12 cellular contexts compared by ENCODE assay signal in the genomic region with DNA sequence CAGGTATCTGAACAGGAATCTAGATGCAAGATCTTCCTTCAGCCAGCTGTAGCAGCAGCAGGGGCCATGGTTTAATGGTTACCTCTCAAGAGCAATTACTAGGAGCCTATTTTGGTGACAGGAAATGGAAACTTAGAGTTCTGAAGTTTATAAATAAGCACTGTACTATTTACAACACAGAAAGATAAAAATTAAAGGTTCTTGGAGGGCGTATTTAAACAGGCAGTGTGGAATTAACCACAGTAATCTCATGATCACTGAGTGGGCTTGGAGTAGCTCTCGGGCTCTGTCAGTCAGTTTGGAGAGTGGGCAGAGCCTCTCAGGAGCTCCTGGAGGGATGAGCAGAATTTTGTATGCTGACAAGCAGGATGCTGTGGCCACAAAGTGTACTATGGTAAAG. TPM values are rescaled to one million over a fixed set of nuclear protein-coding genes. Genes with fewer than 3 reads are reported as not detected.
DNase-seq lines count a peak whose midpoint lies in the region; ATAC-seq and TF ChIP-seq lines count a peak whose summit lies in the region.
"Had no signal": no experiment of that assay in that cellular context is flagged by ENCODE, and none has a peak within 500 bp of the region (broad histone marks: within the 10 kb centered on the region; RNA-seq: fewer than 3 reads in every experiment).

No MANE protein-coding gene starts in this region.

- no peaks in the 10 kb centered on the region for H3K27me3 ChIP-seq in H7 (ENCODE audit: control insufficient read depth, insufficient read depth, low read length)

- no peaks in the 10 kb centered on the region for H3K36me3 ChIP-seq in H7 (replicated peaks; ENCODE audit: control insufficient read depth, insufficient read depth, low read length)
- H3K36me3 ChIP-seq: left ventricle myocardium inferior, WERI-Rb-1 had no signal

- ATAC-seq in GM18519 (IDR thresholded peaks at IDR 0.05; ENCODE audit: low FRiP score, unreplicated experiment), result peak; percentile 55
- peak; percentile 45 for ATAC-seq in HG03060 (IDR thresholded peaks at IDR 0.05; ENCODE audit: low read depth, unreplicated experiment)

- in situ Hi-C loops in ACHN (cut with HindIII; ENCODE audit: low pct_ligation_motif_present, low pct_unique_long_range_greater_than_20kb, low sequenced_read_pairs), result no loop called here

- H3K4me3 ChIP-seq in H7 (ENCODE audit: insufficient read depth, low read depth, low read length), result no peak overlapping the region
- H3K4me3 ChIP-seq: left ventricle myocardium inferior had no signal

- TF ChIP-seq CTCF in GM20000 (IDR thresholded peaks at IDR 0.05; ENCODE audit: extremely low read depth, missing control alignments), result no peak

- peak; percentile 24 for DNase-seq in GM20000 (ENCODE audit: low spot score)
- peak; percentile 53 for DNase-seq in RPMI8226
- DNase-seq in H7, result no peak
- DNase-seq in activated CD4-positive, alpha-beta T cell treated with anti-CD3 and anti-CD28 coated beads for 48 hours, result no peak
- DNase-seq in ACHN, result no peak
- no peak for DNase-seq in NCI-H510A (lab: John Stamatoyannopoulos, UW)
- DNase-seq: foreskin melanocyte, left ventricle myocardium inferior, WERI-Rb-1 had no signal

RNA-seq across cellular contexts. Expression of gene FCRL5, which starts 10.2 kb away (rescaled TPM):
- 0.14 TPM in 1 of 2 replicates, not detected in the other for total RNA-seq in H7 (2014; rRNA removed; shearing (Covaris generic))
- total RNA-seq: activated T-helper 2 cell treated with anti-CD3 and anti-CD28 coated beads, Interferon-gamma antibody, Interleukin-2, Interleukin-4, amounts not matched to agents 10 μg/mL and 5 μg/mL and 100 μg/mL, durations not matched to agents 14 hours and 24 hours and 36 hours; left ventricle myocardium inferior had no signal

RNA-seq across cellular contexts. Expression of gene FCRL4, which starts 35.4 kb away (rescaled TPM):
- not detected in 2 replicates for total RNA-seq in H7 (2014; rRNA removed; shearing (Covaris generic))
- total RNA-seq: activated T-helper 2 cell treated with anti-CD3 and anti-CD28 coated beads, Interferon-gamma antibody, Interleukin-2, Interleukin-4, amounts not matched to agents 10 μg/mL and 5 μg/mL and 100 μg/mL, durations not matched to agents 14 hours and 24 hours and 36 hours; left ventricle myocardium inferior had no signal

Comparison
In these comparisons a context has a peak if more than half of its experiments do, and no peak if none do; other contexts are left out.
1. DNase-seq: peak in GM20000 (single experiment) and RPMI8226 (single experiment); none in H7 (single experiment), activated CD4-positive, alpha-beta T cell treated with anti-CD3 and anti-CD28 coated beads for 48 hours (single experiment), ACHN (single experiment) and NCI-H510A (single experiment).